ENCODE assay signal across 19 cellular contexts in the genomic region with DNA sequence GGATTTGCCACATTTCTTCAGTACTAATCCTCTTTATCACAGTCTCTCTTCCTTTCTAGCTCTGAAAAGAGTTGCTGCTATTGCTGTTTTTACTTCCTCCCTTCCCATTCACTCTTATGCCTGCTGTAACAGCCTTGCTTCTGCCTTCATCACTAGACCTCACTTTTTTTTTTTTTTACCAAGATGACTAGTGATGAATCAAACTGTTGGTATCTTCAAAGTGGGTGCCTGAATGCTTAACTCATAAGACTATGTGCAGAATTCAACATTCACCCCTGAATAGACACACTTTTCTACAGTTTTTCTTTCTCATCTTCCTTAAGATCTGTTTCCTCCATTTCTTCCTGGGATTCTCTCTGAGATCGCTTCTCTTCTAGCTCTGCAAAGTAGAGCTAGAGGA.
A peak's percentile ranks its signal among the peaks of the same experiment; 100 is the strongest.
DNase-seq lines count a peak whose midpoint lies in the region; FAIRE-seq and TF ChIP-seq lines count a peak whose summit lies in the region.
"Had no signal": no experiment of that assay in that cellular context is flagged by ENCODE, and none has a peak within 500 bp of the region (broad histone marks: within the 10 kb centered on the region; RNA-seq: fewer than 3 reads in every experiment).

No MANE protein-coding gene starts in this region.

- no peak overlapping the region for H3K4me3 Mint-ChIP-seq in endodermal cell

- H3K36me3 ChIP-seq in keratinocyte (ENCODE audit: control insufficient read depth in 2 of 2, extremely low read depth in 1 of 2, insufficient read depth in 2 of 2, low read length in 2 of 2) (no peaks in the 10 kb centered on the region), endodermal cell (ENCODE audit: control insufficient read depth, insufficient read depth, low read length) (no peaks in the 10 kb centered on the region), left ventricle myocardium inferior (no peaks in the 10 kb centered on the region)
- H3K36me3 ChIP-seq: Peyer's patch, suprapubic skin had no signal

- peak; percentile 58 for FAIRE-seq in keratinocyte (lab: Jason Lieb, UNC)
- FAIRE-seq: A204.1 had no signal

- no peak for TF ChIP-seq CTCF in astrocyte of the spinal cord (IDR thresholded peaks at IDR 0.05; ENCODE audit: low read depth, low read length)
- TF ChIP-seq CTCF in keratinocyte (optimal IDR thresholded peaks at IDR 0.05 in 1 of 3, IDR thresholded peaks at IDR 0.05 in 1 of 3, conservative IDR thresholded peaks at IDR 0.05 in 1 of 3; ENCODE audit: extremely low read depth in 1 of 3, insufficient read depth in 2 of 3, low read length in 3 of 3) = no peak
- TF ChIP-seq CTCF in endodermal cell (conservative IDR thresholded peaks at IDR 0.05) = no peak
- TF ChIP-seq CTCF in left ventricle myocardium inferior (IDR thresholded peaks at IDR 0.05; ENCODE audit: borderline replicate concordance) = no peak

- H3K79me2 ChIP-seq in keratinocyte (ENCODE audit: control insufficient read depth, insufficient read depth, low read length) = no peaks in the 10 kb centered on the region

- H3K9me3 ChIP-seq in keratinocyte (ENCODE audit: control insufficient read depth, low read depth, low read length) (no peaks in the 10 kb centered on the region), endodermal cell (ENCODE audit: control insufficient read depth, low read length) (no peaks in the 10 kb centered on the region), left ventricle myocardium inferior (replicated peaks) (no peaks in the 10 kb centered on the region)
- H3K9me3 ChIP-seq: Peyer's patch, suprapubic skin had no signal

- H3K4me2 ChIP-seq in keratinocyte (ENCODE audit: control insufficient read depth, extremely low read depth, insufficient read depth, low read depth, low read length) = peak overlapping the region; percentile 6

- H3K4me1 Mint-ChIP-seq in endodermal cell = peaks cover 26% of the 10 kb centered on the region

- peak overlapping the region; percentile 68 for H2AFZ ChIP-seq in keratinocyte (ENCODE audit: control insufficient read depth, low read length)

- no peak overlapping the region for H3K27ac Mint-ChIP-seq in endodermal cell

- peak; percentile 39 for DNase-seq in A172 (ENCODE audit: low spot score)
- DNase-seq in HS-27A (ENCODE audit: low read depth) = peak; percentile 9
- peak; percentile 72 for DNase-seq in astrocyte of the spinal cord (ENCODE audit: low read depth, low spot score)
- no peak for DNase-seq in keratinocyte (ENCODE audit: low read depth, low spot score)
- no peak for DNase-seq in AML-193 (lab: John Stamatoyannopoulos, UW)
- no peak for DNase-seq in endodermal cell
- no peak for DNase-seq in left ventricle myocardium inferior
- no peak for DNase-seq in NCI-H1436 treated with DMSO at 0.1 percent for 48 hours (lab: John Stamatoyannopoulos, UW)
- DNase-seq: activated CD4-positive, alpha-beta T cell treated with anti-CD3 and anti-CD28 coated beads, Interleukin-2, amount 50 U/mL, for 48 hours; aorta; DMS153; effector memory CD4-positive, alpha-beta T cell; KG1; NCI-H1694; NCI-H526; Peyer's patch; T-helper 9 cell had no signal

- no peaks in the 10 kb centered on the region for H3K36me3 Mint-ChIP-seq in endodermal cell (ENCODE audit: low read depth)

- H3K9ac ChIP-seq in keratinocyte (ENCODE audit: control insufficient read depth, extremely low read depth, insufficient read depth, low read length) = no peak overlapping the region
- H3K9ac ChIP-seq in endodermal cell (ENCODE audit: extremely low read depth, low read length, poor library complexity, severe bottlenecking) = no peak overlapping the region

- H4K20me1 ChIP-seq in keratinocyte (ENCODE audit: control insufficient read depth, extremely low read depth, insufficient read depth, low read length) = no peaks in the 10 kb centered on the region

- peaks cover 8% of the 10 kb centered on the region for H3K27me3 Mint-ChIP-seq in endodermal cell (ENCODE audit: insufficient read depth)

- H3K27ac ChIP-seq in keratinocyte (ENCODE audit: control insufficient read depth, insufficient read depth, low read length) (no peak overlapping the region), endodermal cell (ENCODE audit: low read depth, low read length) (no peak overlapping the region), left ventricle myocardium inferior (replicated peaks) (no peak overlapping the region)
- H3K27ac ChIP-seq: Peyer's patch, suprapubic skin had no signal

- 95 to 100% methylated on average over 1 of the region's 1 CpG for WGBS in endodermal cell (ENCODE audit: insufficient coverage in 1 of 2, insufficient read length in 1 of 2), 2 experiments

- dilution Hi-C loops in keratinocyte (cut with MboI; ENCODE audit: extremely low pct_ligation_motif_present, low sequenced_read_pairs) = no loop called here

- H3K4me3 ChIP-seq in astrocyte of the spinal cord (ENCODE audit: low read depth, low read length) = no peak overlapping the region
- no peak overlapping the region for H3K4me3 ChIP-seq in keratinocyte (ENCODE audit: control insufficient read depth in 2 of 3, extremely low read depth in 1 of 3, insufficient read depth in 2 of 3, low read depth in 1 of 3, low read length in 3 of 3)
- H3K4me3 ChIP-seq in endodermal cell (ENCODE audit: low read length) = no peak overlapping the region
- no peak overlapping the region for H3K4me3 ChIP-seq in left ventricle myocardium inferior
- H3K4me3 ChIP-seq: Peyer's patch, suprapubic skin had no signal

- intact Hi-C loops in left ventricle myocardium inferior (cut with micrococcal nuclease) = no loop called here

- no peaks in the 10 kb centered on the region for H3K9me1 ChIP-seq in keratinocyte (ENCODE audit: control insufficient read depth, extremely low read depth, insufficient read depth, low read length)

- in situ Hi-C loops in astrocyte of the spinal cord (cut with HindIII; ENCODE audit: low sequenced_read_pairs) = no loop called here

- no peaks in the 10 kb centered on the region for H3K27me3 ChIP-seq in keratinocyte (ENCODE audit: control insufficient read depth, extremely low read depth, insufficient read depth, low read length)
- H3K27me3 ChIP-seq in endodermal cell (ENCODE audit: control insufficient read depth, insufficient read depth, low read length, poor library complexity, severe bottlenecking) = peaks cover 10% of the 10 kb centered on the region
- H3K27me3 ChIP-seq in left ventricle myocardium inferior (ENCODE audit: low read depth) = no peaks in the 10 kb centered on the region
- H3K27me3 ChIP-seq: Peyer's patch, suprapubic skin had no signal

- no peaks in the 10 kb centered on the region for H3K9me3 Mint-ChIP-seq in endodermal cell

- peaks cover 13% of the 10 kb centered on the region for H3K4me1 ChIP-seq in keratinocyte (ENCODE audit: control insufficient read depth, extremely low read depth, insufficient read depth, low read length)
- H3K4me1 ChIP-seq in endodermal cell (ENCODE audit: control insufficient read depth, insufficient read depth, low read length) = no peaks in the 10 kb centered on the region
- no peaks in the 10 kb centered on the region for H3K4me1 ChIP-seq in left ventricle myocardium inferior
- H3K4me1 ChIP-seq: Peyer's patch, suprapubic skin had no signal

Comparison
In these comparisons a context has a peak if more than half of its experiments do, and no peak if none do; other contexts are left out.
1. DNase-seq: peak in A172 (single experiment), HS-27A (single experiment) and astrocyte of the spinal cord (single experiment); none in keratinocyte (single experiment), AML-193 (0 of 2), endodermal cell (single experiment), left ventricle myocardium inferior (single experiment) and NCI-H1436 treated with DMSO at 0.1 percent for 48 hours (single experiment).